Comparison of ENCODE assay signal across 8 cellular contexts in genomic region chr3:13894812-13895154, GRCh38.
DNase-seq lines count a peak whose midpoint lies in the region; ATAC-seq and TF ChIP-seq lines count a peak whose summit lies in the region.

No MANE protein-coding gene starts in this region.

- no peak overlapping the region for H3K27ac Mint-ChIP-seq in nephron progenitor cell

- TF ChIP-seq CTCF in AG09309 (IDR thresholded peaks at IDR 0.05; ENCODE audit: control insufficient read depth, insufficient read depth, low read depth, low read length, missing control alignments) (no peak), LNCaP clone FGC (IDR thresholded peaks at IDR 0.05; ENCODE audit: control insufficient read depth, extremely low read depth, insufficient read depth) (no peak), nephron progenitor cell (IDR thresholded peaks at IDR 0.05) (no peak)

- H3K4me3 ChIP-seq in AG09309 (ENCODE audit: control insufficient read depth, low read depth, low read length), result peak overlapping the region; percentile 63
- peak overlapping the region; percentile 56 for H3K4me3 ChIP-seq in LNCaP clone FGC (ENCODE audit: low read depth, low read length)
- H3K4me3 ChIP-seq in effector memory CD4-positive, alpha-beta T cell (ENCODE audit: insufficient read depth, low read depth, low read length, poor library complexity, severe bottlenecking), result peak overlapping the region; percentile 60

- peaks cover 15% of the 10 kb centered on the region for H3K9me3 Mint-ChIP-seq in nephron progenitor cell

- peaks cover 23% of the 10 kb centered on the region for H3K4me1 ChIP-seq in effector memory CD4-positive, alpha-beta T cell (ENCODE audit: control insufficient read depth, insufficient read depth, low read length, poor library complexity, severe bottlenecking)

- H3K9me3 ChIP-seq in effector memory CD4-positive, alpha-beta T cell (ENCODE audit: control insufficient read depth, low read length), result no peaks in the 10 kb centered on the region

- DNase-seq in AG09309 (ENCODE audit: low read depth) (no peak), LNCaP clone FGC (ENCODE audit: low read depth) (no peak), nephron progenitor cell (no peak), SKM-1 (lab: John Stamatoyannopoulos, UW; ENCODE audit: unreplicated experiment) (no peak), cerebellar cortex (ENCODE audit: low spot score) (no peak)
- DNase-seq in effector memory CD4-positive, alpha-beta T cell, result no peak

- ATAC-seq in HG02678 (IDR thresholded peaks at IDR 0.05; ENCODE audit: unreplicated experiment) (no peak), GM21447 (IDR thresholded peaks at IDR 0.05; ENCODE audit: unreplicated experiment) (no peak)

- peaks cover 61% of the 10 kb centered on the region for H3K27me3 Mint-ChIP-seq in nephron progenitor cell (ENCODE audit: low read depth, poor library complexity)

- H3K4me3 Mint-ChIP-seq in nephron progenitor cell, result peak overlapping the region; percentile 95

- H3K36me3 Mint-ChIP-seq in nephron progenitor cell (ENCODE audit: low read depth), result no peaks in the 10 kb centered on the region

- H3K27ac ChIP-seq in effector memory CD4-positive, alpha-beta T cell (ENCODE audit: insufficient read depth, low read length, poor library complexity, severe bottlenecking), result peak overlapping the region; percentile 51

- no peaks in the 10 kb centered on the region for H3K36me3 ChIP-seq in effector memory CD4-positive, alpha-beta T cell (ENCODE audit: control insufficient read depth, insufficient read depth, low read length)

- H3K27me3 ChIP-seq in effector memory CD4-positive, alpha-beta T cell (replicated peaks; ENCODE audit: control insufficient read depth, insufficient read depth, low read length, poor library complexity, severe bottlenecking), result no peaks in the 10 kb centered on the region

- peaks cover 31% of the 10 kb centered on the region for H3K4me1 Mint-ChIP-seq in nephron progenitor cell
